In genomic region chr2:237253046-237253723, GRCh38 we compare ENCODE assay signal across 22 cellular contexts.
DNase-seq lines count a peak whose midpoint lies in the region; ATAC-seq and TF ChIP-seq lines count a peak whose summit lies in the region.
"Had no signal": no experiment of that assay in that cellular context is flagged by ENCODE, and none has a peak within 500 bp of the region (broad histone marks: within the 10 kb centered on the region; RNA-seq: fewer than 3 reads in every experiment).

No MANE protein-coding gene starts in this region.

- CTCF ChIA-PET in AG04450 (lab: Charles Lee) (no interaction called here), IMR-90 (lab: Yijun Ruan, JAX) (interaction anchor here (2.5 kb wide), 1 partner anchor 69 kb away, joined by 4 read pairs; no protein-coding TSS in a partner anchor)

- no TSS peak for BruUV-seq in IMR-90 (replicated peaks; lab: Mats Ljungman, UMichigan)

- dilution Hi-C loops in IMR-90 (cut with HindIII; ENCODE audit: low sequenced_read_pairs, unreplicated experiment) = no loop called here

- no peaks in the 10 kb centered on the region for H3K9me3 ChIP-seq in AG04450 (ENCODE audit: control insufficient read depth, insufficient read depth, low read length)
- no peaks in the 10 kb centered on the region for H3K9me3 ChIP-seq in IMR-90 (ENCODE audit: control insufficient read depth, insufficient read depth, low read length)
- no peaks in the 10 kb centered on the region for H3K9me3 ChIP-seq in mucosa of descending colon
- H3K9me3 ChIP-seq: colonic mucosa, lower lobe of right lung, neutrophil had no signal

- H3K27me3 Mint-ChIP-seq in chondrocyte (ENCODE audit: low read depth) = no peaks in the 10 kb centered on the region

- in situ Hi-C loops in IMR-90 (cut with MboI; ENCODE audit: low sequenced_read_pairs) (no loop called here), GM13976 (cut with MboI; ENCODE audit: low sequenced_read_pairs, unreplicated experiment) (no loop called here)

- no peak overlapping the region for H3K4me2 ChIP-seq in IMR-90 (ENCODE audit: low read depth, low read length)

- peak overlapping the region; percentile 78 for H4K91ac ChIP-seq in IMR-90 (ENCODE audit: insufficient read depth, low read depth, low read length)

- DNase-seq in AG04450 (ENCODE audit: low read depth, low spot score) (no peak), IMR-90 (no peak), chondrocyte (ENCODE audit: low spot score) (no peak), mucosa of descending colon (no peak), NCI-H2171 treated with DMSO at 0.1 percent for 48 hours (lab: John Stamatoyannopoulos, UW) (no peak), NCI-H1048 (lab: John Stamatoyannopoulos, UW) (no peak), GM13976 (ENCODE audit: low spot score) (no peak)
- DNase-seq in stimulated activated effector memory CD8-positive, alpha-beta T cell treated with anti-CD3 and anti-CD28 coated beads, Interleukin-12 subunit alpha, Interleukin-12 subunit beta, amount 100 ng/mL, for 72 hours (ENCODE audit: low spot score in 2 of 2) = no peak
- DNase-seq: ACHN; activated CD4-positive, alpha-beta T cell treated with anti-CD3 and anti-CD28 coated beads for 36 hours; CD4-positive, CD25-positive, alpha-beta regulatory T cell; colonic mucosa; DMS153; hippocampal formation; Kasumi-1; lower lobe of right lung; NCI-H1105; NCI-H2107; NCI-H526 treated with DMSO at 0.1 percent for 48 hours had no signal

- no peaks in the 10 kb centered on the region for H4K20me1 ChIP-seq in IMR-90 (ENCODE audit: insufficient read depth, low read length)

- peak overlapping the region; percentile 95 for H2BK5ac ChIP-seq in IMR-90 (ENCODE audit: low read depth, low read length, poor library complexity, severe bottlenecking)

- H4K5ac ChIP-seq in IMR-90 (ENCODE audit: low read depth, low read length) = peak overlapping the region; percentile 87

- peak overlapping the region; percentile 91 for H3K14ac ChIP-seq in IMR-90 (replicated peaks; ENCODE audit: low read depth, low read length)

- H3K27me3 ChIP-seq in AG04450 (ENCODE audit: control insufficient read depth, insufficient read depth, low read length) (no peaks in the 10 kb centered on the region), IMR-90 (ENCODE audit: control insufficient read depth, insufficient read depth, low read length) (no peaks in the 10 kb centered on the region)
- H3K27me3 ChIP-seq: colonic mucosa, neutrophil had no signal

- TF ChIP-seq CTCF in AG04450 (IDR thresholded peaks at IDR 0.05; ENCODE audit: low read depth, low read length) (no peak), IMR-90 (conservative IDR thresholded peaks at IDR 0.05; ENCODE audit: low read depth, low read length) (no peak), chondrocyte (IDR thresholded peaks at IDR 0.05) (peak; percentile 42), mucosa of descending colon (IDR thresholded peaks at IDR 0.05) (no peak), GM13976 (IDR thresholded peaks at IDR 0.05; ENCODE audit: borderline replicate concordance, control extremely low read depth, extremely low read depth, insufficient read depth, missing control alignments) (no peak)

- peaks cover 11 to 25% of the 10 kb centered on the region in 2 experiments; a peak in 3 of 4 replicates for H3K79me1 ChIP-seq in IMR-90 (ENCODE audit: low read depth in 1 of 2, low read length in 2 of 2)

- H3K18ac ChIP-seq in IMR-90 (ENCODE audit: low read depth, low read length) = peak overlapping the region; percentile 67

- WGBS in IMR-90 (ENCODE audit: extremely low coverage in 2 of 2, insufficient read length in 1 of 2), 2 experiments = no CpG with 5 or more reads among the region's 6 CpGs

- H3K36me3 ChIP-seq in IMR-90 (ENCODE audit: control insufficient read depth, insufficient read depth, low read length) (no peaks in the 10 kb centered on the region), mucosa of descending colon (ENCODE audit: low read depth) (no peaks in the 10 kb centered on the region)
- H3K36me3 ChIP-seq: colonic mucosa, lower lobe of right lung, neutrophil had no signal

- H2AK5ac ChIP-seq in IMR-90 (ENCODE audit: low read depth, low read length) = peak overlapping the region; percentile 88

- TF ChIP-seq POLR2A in IMR-90 (IDR thresholded peaks at IDR 0.05; ENCODE audit: low read depth, low read length) = no peak

- peak overlapping the region; percentile 81 for H3K27ac ChIP-seq in AG04450 (ENCODE audit: low read depth, low read length)
- peak overlapping the region; percentile 88 for H3K27ac ChIP-seq in IMR-90 (ENCODE audit: insufficient read depth, low read length)
- H3K27ac ChIP-seq: colonic mucosa, lower lobe of right lung, neutrophil had no signal

- H3K4me3 Mint-ChIP-seq in chondrocyte (ENCODE audit: unreplicated experiment) = no peak overlapping the region
- no peak overlapping the region for H3K4me3 Mint-ChIP-seq in stimulated activated effector memory CD8-positive, alpha-beta T cell treated with anti-CD3 and anti-CD28 coated beads, Interleukin-12 subunit alpha, Interleukin-12 subunit beta, amount 100 ng/mL, for 72 hours
- H3K4me3 Mint-ChIP-seq: activated CD4-positive, alpha-beta T cell treated with anti-CD3 and anti-CD28 coated beads for 36 hours; CD4-positive, CD25-positive, alpha-beta regulatory T cell had no signal

- H3K27ac Mint-ChIP-seq in chondrocyte (ENCODE audit: unreplicated experiment) = peak overlapping the region; percentile 65
- H3K27ac Mint-ChIP-seq in stimulated activated effector memory CD8-positive, alpha-beta T cell treated with anti-CD3 and anti-CD28 coated beads, Interleukin-12 subunit alpha, Interleukin-12 subunit beta, amount 100 ng/mL, for 72 hours = no peak overlapping the region
- H3K27ac Mint-ChIP-seq: activated CD4-positive, alpha-beta T cell treated with anti-CD3 and anti-CD28 coated beads for 36 hours; activated naive CD4-positive, alpha-beta T cell treated with anti-CD3 and anti-CD28 coated beads, Interleukin-2, amount 50 U/mL, for 72 hours; CD4-positive, CD25-positive, alpha-beta regulatory T cell had no signal

- H2AK9ac ChIP-seq in IMR-90 (replicated peaks; ENCODE audit: low read depth, low read length, poor library complexity) = peak overlapping the region; percentile 56

- H4K8ac ChIP-seq in IMR-90 (ENCODE audit: low read depth in 2 of 2, low read length in 2 of 2) = peak overlapping the region; percentile 39 to 81; a peak in 3 of 4 replicates

- H3K36me3 Mint-ChIP-seq in chondrocyte (ENCODE audit: low read depth) = peaks cover 2% of the 10 kb centered on the region
- no peaks in the 10 kb centered on the region for H3K36me3 Mint-ChIP-seq in stimulated activated effector memory CD8-positive, alpha-beta T cell treated with anti-CD3 and anti-CD28 coated beads, Interleukin-12 subunit alpha, Interleukin-12 subunit beta, amount 100 ng/mL, for 72 hours
- H3K36me3 Mint-ChIP-seq: activated naive CD4-positive, alpha-beta T cell treated with anti-CD3 and anti-CD28 coated beads, Interleukin-2, amount 50 U/mL, for 72 hours; CD4-positive, CD25-positive, alpha-beta regulatory T cell had no signal

- H3K9me1 ChIP-seq in IMR-90 (ENCODE audit: insufficient read depth, low read length) = peaks cover 23% of the 10 kb centered on the region

- peaks cover 2% of the 10 kb centered on the region for H3K9me3 Mint-ChIP-seq in chondrocyte (ENCODE audit: low read depth)
- H3K9me3 Mint-ChIP-seq in stimulated activated effector memory CD8-positive, alpha-beta T cell treated with anti-CD3 and anti-CD28 coated beads, Interleukin-12 subunit alpha, Interleukin-12 subunit beta, amount 100 ng/mL, for 72 hours = no peaks in the 10 kb centered on the region
- H3K9me3 Mint-ChIP-seq: activated naive CD4-positive, alpha-beta T cell treated with anti-CD3 and anti-CD28 coated beads, Interleukin-2, amount 50 U/mL, for 72 hours had no signal

- peak overlapping the region; percentile 1; the same call in 1 of the 2 replicates for H3K56ac ChIP-seq in IMR-90 (ENCODE audit: extremely low read depth, insufficient read depth, low read length)

- H3K9ac ChIP-seq in IMR-90 (ENCODE audit: low read depth, low read length) = no peak overlapping the region

- H3K4me1 ChIP-seq in IMR-90 (ENCODE audit: control insufficient read depth, insufficient read depth, low read length) (peaks cover 33% of the 10 kb centered on the region), mucosa of descending colon (ENCODE audit: low read depth) (no peaks in the 10 kb centered on the region)

- no peak for TF ChIP-seq RAD21 in IMR-90 (IDR thresholded peaks at IDR 0.05; ENCODE audit: low read length)

- no peak overlapping the region for H2AFZ ChIP-seq in IMR-90 (replicated peaks; ENCODE audit: low read length, poor library complexity)

- POLR2A ChIA-PET in AG04450 (lab: Yijun Ruan, JAX) (interaction anchor here (2.5 kb wide), 1 partner anchor 25 kb away, joined by 10 read pairs; no protein-coding TSS in a partner anchor), IMR-90 (lab: Charles Lee; ENCODE audit: unreplicated experiment) (interaction anchor here (2.8 kb wide), 1 partner anchor 28 kb away, joined by 8 read pairs; no protein-coding TSS in a partner anchor)

- H3K4me1 Mint-ChIP-seq in chondrocyte (ENCODE audit: low read depth) = peaks cover 53% of the 10 kb centered on the region
- no peaks in the 10 kb centered on the region for H3K4me1 Mint-ChIP-seq in stimulated activated effector memory CD8-positive, alpha-beta T cell treated with anti-CD3 and anti-CD28 coated beads, Interleukin-12 subunit alpha, Interleukin-12 subunit beta, amount 100 ng/mL, for 72 hours
- H3K4me1 Mint-ChIP-seq: CD4-positive, CD25-positive, alpha-beta regulatory T cell had no signal

- intact Hi-C loops in IMR-90 (cut with micrococcal nuclease) = no loop called here
- intact Hi-C loops in mucosa of descending colon (cut with DNase I, micrococcal nuclease) = no loop called here

- peak overlapping the region; percentile 81 for H2BK15ac ChIP-seq in IMR-90 (ENCODE audit: low read depth, low read length)

- no peak for ATAC-seq in IMR-90 (ENCODE audit: low read depth)
- ATAC-seq in mucosa of descending colon = peak; percentile 73
- ATAC-seq in stimulated activated effector memory CD8-positive, alpha-beta T cell treated with anti-CD3 and anti-CD28 coated beads, Interleukin-12 subunit alpha, Interleukin-12 subunit beta, amount 100 ng/mL, for 72 hours = no peak
- ATAC-seq: activated CD4-positive, alpha-beta T cell treated with anti-CD3 and anti-CD28 coated beads for 36 hours; activated naive CD4-positive, alpha-beta T cell treated with anti-CD3 and anti-CD28 coated beads, Interleukin-2, amount 50 U/mL, for 72 hours; lower lobe of right lung; Right ventricle myocardium inferior had no signal

- H3K23ac ChIP-seq in IMR-90 (ENCODE audit: low read depth, low read length) = no peak overlapping the region

- peak overlapping the region; percentile 92 for H3K4ac ChIP-seq in IMR-90 (ENCODE audit: low read depth, low read length)

- H3K4me3 ChIP-seq in AG04450 (ENCODE audit: low read depth, low read length) (no peak overlapping the region), IMR-90 (ENCODE audit: insufficient read depth, low read depth, low read length) (no peak overlapping the region), mucosa of descending colon (no peak overlapping the region)
- H3K4me3 ChIP-seq: colonic mucosa, lower lobe of right lung had no signal

- peak overlapping the region; percentile 93 for H2BK120ac ChIP-seq in IMR-90 (ENCODE audit: low read depth, low read length)

- peak overlapping the region; percentile 90 for H2BK20ac ChIP-seq in IMR-90 (ENCODE audit: low read depth, low read length)

TF ChIP-seq in IMR-90, 13 proteins besides CTCF, POLR2A, EP300 and RAD21 (continues in another document):
- TF ChIP-seq BHLHE40 (IDR thresholded peaks at IDR 0.05; ENCODE audit: low read depth, low read length) = no peak
- TF ChIP-seq FOS (IDR thresholded peaks at IDR 0.05; ENCODE audit: low read depth, low read length) = no peak
